ENCODE assay signal across 9 cellular contexts in genomic region chr1:94039871-94040569, GRCh38.
A peak's percentile ranks its signal among the peaks of the same experiment; 100 is the strongest.
DNase-seq lines count a peak whose midpoint lies in the region; ATAC-seq and TF ChIP-seq lines count a peak whose summit lies in the region.
"Had no signal": no experiment of that assay in that cellular context is flagged by ENCODE, and none has a peak within 500 bp of the region (broad histone marks: within the 10 kb centered on the region; RNA-seq: fewer than 3 reads in every experiment).

No MANE protein-coding gene starts in this region.

- no peaks in the 10 kb centered on the region for H3K27me3 ChIP-seq in psoas muscle (ENCODE audit: insufficient read depth in 3 of 3, low read length in 2 of 3)
- H3K27me3 ChIP-seq in left lung, result peaks cover 0 to 13% of the 10 kb centered on the region in 2 donors

- no peak overlapping the region for H3K4me3 ChIP-seq in fibroblast of the aortic adventitia (ENCODE audit: low read depth, low read length)
- H3K4me3 ChIP-seq in psoas muscle, result no peak overlapping the region
- no peak overlapping the region for H3K4me3 ChIP-seq in left lung

- TF ChIP-seq CTCF in fibroblast of the aortic adventitia (IDR thresholded peaks at IDR 0.05; ENCODE audit: insufficient read depth, low read length) (no peak), psoas muscle (IDR thresholded peaks at IDR 0.05) (no peak), left lung (IDR thresholded peaks at IDR 0.05) (peak in 1 of 2 donors; percentile 9)

- peaks cover 11% of the 10 kb centered on the region for H3K4me1 ChIP-seq in psoas muscle
- peaks cover 0 to 27% of the 10 kb centered on the region in 2 donors for H3K4me1 ChIP-seq in left lung

- intact Hi-C loops in psoas muscle (cut with DNase I), result no loop called here
- intact Hi-C loops in left lung (cut with DNase I), result loop anchor here in 1 of 2 donors (10.0 kb wide), 1 partner anchor 285 kb away; no protein-coding TSS in a partner anchor

- peak in 3 of 4 donors; percentile 74 to 83 (median 82) for ATAC-seq in psoas muscle
- no peak for ATAC-seq in GM19395 (IDR thresholded peaks at IDR 0.05; ENCODE audit: unreplicated experiment)
- ATAC-seq in left lung, result no peak

- H3K36me3 ChIP-seq in psoas muscle (ENCODE audit: insufficient read depth in 1 of 2, low read depth in 1 of 2), result no peaks in the 10 kb centered on the region
- no peaks in the 10 kb centered on the region for H3K36me3 ChIP-seq in left lung

- peak; percentile 80 for DNase-seq in EH (ENCODE audit: low read depth)
- DNase-seq in NCI-H524 treated with DMSO at 0.1 percent for 48 hours (lab: John Stamatoyannopoulos, UW), result peak; percentile 76
- DNase-seq in fibroblast of the aortic adventitia (ENCODE audit: low read depth), result peak; percentile 75
- DNase-seq in psoas muscle, result peak; percentile 36 to 76
- no peak for DNase-seq in NOMO-1 (lab: John Stamatoyannopoulos, UW; ENCODE audit: unreplicated experiment in 2 of 2)
- DNase-seq in GM19240 (ENCODE audit: insufficient read length, low spot score), result no peak
- DNase-seq in left lung, result no peak

- H3K27ac ChIP-seq in psoas muscle, result no peak overlapping the region
- peak overlapping the region in 1 of 2 donors; percentile 18 for H3K27ac ChIP-seq in left lung
- H3K27ac ChIP-seq: epithelial cell of prostate had no signal

- H3K9me3 ChIP-seq in psoas muscle, result no peaks in the 10 kb centered on the region
- no peaks in the 10 kb centered on the region for H3K9me3 ChIP-seq in left lung

- WGBS in psoas muscle, 3 donors, result 24 to 32% (median 29%) methylated on average over 11 of the region's 11 CpGs

Comparison
In these comparisons a context has a peak if more than half of its experiments do, and no peak if none do; other contexts are left out.
1. DNase-seq: peak in EH (single experiment), NCI-H524 treated with DMSO at 0.1 percent for 48 hours (single experiment), fibroblast of the aortic adventitia (single experiment) and psoas muscle (2 of 2); none in NOMO-1 (0 of 2), GM19240 (single experiment) and left lung (0 of 2).
2. ATAC-seq: peak in psoas muscle (3 of 4); none in GM19395 (single experiment) and left lung (single experiment).